8 cellular contexts compared by ENCODE assay signal in genomic region chr6:20319520-20320357, GRCh38.
DNase-seq lines count a peak whose midpoint lies in the region; ATAC-seq and TF ChIP-seq lines count a peak whose summit lies in the region.

No MANE protein-coding gene starts in this region.

- intact Hi-C loops in OCI-LY7 (cut with micrococcal nuclease; ENCODE audit: unreplicated experiment), result no loop called here

- H3K36me3 ChIP-seq in OCI-LY7 (ENCODE audit: insufficient read depth, low read length), result no peaks in the 10 kb centered on the region

- BruUV-seq in OCI-LY7 (replicated peaks; lab: Mats Ljungman, UMichigan), result no TSS peak

- ATAC-seq in GM18499 (IDR thresholded peaks at IDR 0.05; ENCODE audit: insufficient read depth, unreplicated experiment) (peak; percentile 97), HG02678 (IDR thresholded peaks at IDR 0.05; ENCODE audit: unreplicated experiment) (peak; percentile 99)

- peak overlapping the region; percentile 42 for H3K4me3 ChIP-seq in OCI-LY7 (ENCODE audit: low read depth, low read length, poor library complexity, severe bottlenecking)
- H3K4me3 ChIP-seq in foreskin fibroblast (ENCODE audit: low read depth in 1 of 2, low read length in 2 of 2), result no peak overlapping the region

- peak overlapping the region; percentile 43; the same call in 1 of the 2 replicates for H3K4me2 ChIP-seq in OCI-LY7 (ENCODE audit: low read length)

- peak overlapping the region; percentile 63 for H3K27ac ChIP-seq in OCI-LY7 (ENCODE audit: low read depth, low read length, poor library complexity, severe bottlenecking)

- TF ChIP-seq CTCF in OCI-LY7 (conservative IDR thresholded peaks at IDR 0.05; ENCODE audit: low read length) (no peak), foreskin fibroblast (IDR thresholded peaks at IDR 0.05; ENCODE audit: low read depth, low read length) (no peak)

- POLR2A ChIA-PET in OCI-LY7 (lab: Charles Lee), result interaction anchor here (1.0 to 1.9 kb wide), 4 partner anchors 9 to 85 kb away, joined by 3 to 4 read pairs (median 4); no protein-coding TSS in a partner anchor

- H3K9me3 ChIP-seq in OCI-LY7 (ENCODE audit: low read length), result no peaks in the 10 kb centered on the region

- H2AFZ ChIP-seq in OCI-LY7 (ENCODE audit: low read length), result peak overlapping the region; percentile 90

- no peaks in the 10 kb centered on the region for H4K20me1 ChIP-seq in OCI-LY7 (ENCODE audit: insufficient read depth, low read length)

- CTCF ChIA-PET in OCI-LY7 (lab: Charles Lee; ENCODE audit: unreplicated experiment), result no interaction called here

- peaks cover 7% of the 10 kb centered on the region for H3K4me1 ChIP-seq in OCI-LY7 (ENCODE audit: insufficient read depth, low read length, poor library complexity, severe bottlenecking)

- no peaks in the 10 kb centered on the region for H3K9me2 ChIP-seq in OCI-LY7 (ENCODE audit: insufficient read depth, low read length)

- H3K79me2 ChIP-seq in OCI-LY7 (ENCODE audit: insufficient read depth, low read depth, low read length), result no peaks in the 10 kb centered on the region

- DNase-seq in OCI-LY7 (ENCODE audit: low spot score), result peak; percentile 82
- DNase-seq in activated gamma-delta T cell treated with Interleukin-2 at 50 U/mL for 16 hours, result peak; percentile 64
- DNase-seq in putamen (ENCODE audit: low spot score), result peak; percentile 30
- no peak for DNase-seq in retina
- DNase-seq in occipital lobe (lab: John Stamatoyannopoulos, UW), result no peak
- no peak for DNase-seq in foreskin fibroblast

Comparison
In these comparisons a context has a peak if more than half of its experiments do, and no peak if none do; other contexts are left out.
1. DNase-seq: peak in OCI-LY7 (single experiment), activated gamma-delta T cell treated with Interleukin-2 at 50 U/mL for 16 hours (single experiment) and putamen (single experiment); none in retina (single experiment), occipital lobe (single experiment) and foreskin fibroblast (0 of 2).